ENCODE assay signal across 15 cellular contexts in genomic region chr1:16007671-16008341, GRCh38. TPM values are rescaled to one million over a fixed set of nuclear protein-coding genes. Genes with fewer than 3 reads are reported as not detected.
DNase-seq lines count a peak whose midpoint lies in the region; ATAC-seq and TF ChIP-seq lines count a peak whose summit lies in the region.
"Had no signal": no experiment of that assay in that cellular context is flagged by ENCODE, and none has a peak within 500 bp of the region (broad histone marks: within the 10 kb centered on the region; RNA-seq: fewer than 3 reads in every experiment).

No MANE protein-coding gene starts in this region.

- intact Hi-C loops in transverse colon (cut with DNase I; ENCODE audit: low total_unique reads), result loop anchor here (2.0 kb wide), 2 partner anchors 25 to 49 kb away; no protein-coding TSS in a partner anchor

- TF ChIP-seq POLR2A in transverse colon (IDR thresholded peaks at IDR 0.05), result no peak

- POLR2A ChIA-PET in WTC11 (lab: Charles Lee), result no interaction called here

- H3K4me3 ChIP-seq in BLaER1 (no peak overlapping the region), transverse colon (no peak overlapping the region)
- H3K4me3 ChIP-seq: GM23248 had no signal

- WGBS in transverse colon (ENCODE audit: low coverage in 1 of 2), 2 donors, result 70 to 76% methylated on average over 2 to 6 of the region's 6 CpGs

- H3K36me3 ChIP-seq in BLaER1 (no peaks in the 10 kb centered on the region), transverse colon (no peaks in the 10 kb centered on the region)

- H3K4me1 Mint-ChIP-seq in WTC11 (peaks cover 21% of the 10 kb centered on the region), glutamatergic neuron (ENCODE audit: low read depth, unreplicated experiment) (no peaks in the 10 kb centered on the region)

- TF ChIP-seq CTCF in WTC11 (IDR thresholded peaks at IDR 0.05) (no peak), glutamatergic neuron (IDR thresholded peaks at IDR 0.05; ENCODE audit: partially characterized antibody, unreplicated experiment) (no peak), transverse colon (IDR thresholded peaks at IDR 0.05) (no peak)

- no peak for ATAC-seq in WTC11
- no peak for ATAC-seq in HG02610 (IDR thresholded peaks at IDR 0.05; ENCODE audit: unreplicated experiment)

- no peak overlapping the region for H3K27ac ChIP-seq in BLaER1
- no peak overlapping the region for H3K27ac ChIP-seq in transverse colon
- H3K27ac ChIP-seq: GM23248 had no signal

- H3K27me3 Mint-ChIP-seq in WTC11 (ENCODE audit: low read depth) (no peaks in the 10 kb centered on the region), glutamatergic neuron (ENCODE audit: unreplicated experiment) (peaks cover 5% of the 10 kb centered on the region)

- H3K4me2 ChIP-seq in BLaER1, result peak overlapping the region; percentile 93

- DNase-seq in HT1080 (ENCODE audit: low read depth) (peak; percentile 32), WTC11 (ENCODE audit: low spot score) (no peak), glutamatergic neuron (no peak), NCI-H82 treated with DMSO at 0.1 percent for 48 hours (lab: John Stamatoyannopoulos, UW; ENCODE audit: unreplicated experiment) (no peak), transverse colon (no peak), mucosa of gallbladder (ENCODE audit: low spot score) (no peak)
- DNase-seq: DMS53, GF-D8 had no signal

- no peaks in the 10 kb centered on the region for H3K27me3 ChIP-seq in BLaER1
- H3K27me3 ChIP-seq in transverse colon, result no peaks in the 10 kb centered on the region

- H3K9ac ChIP-seq in BLaER1, result no peak overlapping the region
- H3K9ac ChIP-seq: GM23248 had no signal

- H3K36me3 Mint-ChIP-seq in WTC11 (no peaks in the 10 kb centered on the region), glutamatergic neuron (ENCODE audit: unreplicated experiment) (no peaks in the 10 kb centered on the region)
- H3K36me3 Mint-ChIP-seq: CD4-positive, CD25-positive, alpha-beta regulatory T cell had no signal

- H3K4me3 Mint-ChIP-seq in WTC11 (no peak overlapping the region), glutamatergic neuron (ENCODE audit: unreplicated experiment) (no peak overlapping the region)
- H3K4me3 Mint-ChIP-seq: CD4-positive, CD25-positive, alpha-beta regulatory T cell had no signal

- H3K4me1 ChIP-seq in BLaER1, result peaks cover 85% of the 10 kb centered on the region
- H3K4me1 ChIP-seq in transverse colon, result peaks cover 0 to 6% (median 5%) of the 10 kb centered on the region in 4 donors

- in situ Hi-C loops in transverse colon (cut with MboI; ENCODE audit: low pct_ligation_motif_present in 1 of 4, low pct_unique_long_range_greater_than_20kb in 1 of 4, low sequenced_read_pairs in 3 of 4), result no loop called here

- H4K20me1 ChIP-seq in BLaER1, result no peaks in the 10 kb centered on the region

- H3K9me3 Mint-ChIP-seq in WTC11 (no peaks in the 10 kb centered on the region), glutamatergic neuron (ENCODE audit: unreplicated experiment) (peaks cover 3% of the 10 kb centered on the region)
- H3K9me3 Mint-ChIP-seq: CD4-positive, CD25-positive, alpha-beta regulatory T cell had no signal

- CTCF ChIA-PET in WTC11 (lab: Charles Lee), result interaction anchor here (0.6 to 3.2 kb wide), 9 partner anchors 10 to 216 kb away, joined by 3 to 24 read pairs (median 7); partner anchors contain the start of gene HSPB7

- H3K27ac Mint-ChIP-seq in WTC11, result peak overlapping the region; percentile 6; the same call in 1 of the 2 replicates
- peak overlapping the region; percentile 2 for H3K27ac Mint-ChIP-seq in glutamatergic neuron (ENCODE audit: unreplicated experiment)
- H3K27ac Mint-ChIP-seq: CD4-positive, CD25-positive, alpha-beta regulatory T cell had no signal

- H3K9me3 ChIP-seq in BLaER1 (no peaks in the 10 kb centered on the region), transverse colon (no peaks in the 10 kb centered on the region)

- no peak for TF ChIP-seq EP300 in transverse colon (IDR thresholded peaks at IDR 0.05; ENCODE audit: low read depth)

TF ChIP-seq in WTC11, 78 proteins besides CTCF, POLR2A, EP300 and RAD21 (continues in another document):
- TF ChIP-seq PRRX2 (CRISPR knock-in tag; IDR thresholded peaks at IDR 0.05) (no peak), ZNF423 (CRISPR knock-in tag; IDR thresholded peaks at IDR 0.05) (no peak), ERG (CRISPR knock-in tag; IDR thresholded peaks at IDR 0.05) (no peak)
- TF ChIP-seq, protein P1, sequence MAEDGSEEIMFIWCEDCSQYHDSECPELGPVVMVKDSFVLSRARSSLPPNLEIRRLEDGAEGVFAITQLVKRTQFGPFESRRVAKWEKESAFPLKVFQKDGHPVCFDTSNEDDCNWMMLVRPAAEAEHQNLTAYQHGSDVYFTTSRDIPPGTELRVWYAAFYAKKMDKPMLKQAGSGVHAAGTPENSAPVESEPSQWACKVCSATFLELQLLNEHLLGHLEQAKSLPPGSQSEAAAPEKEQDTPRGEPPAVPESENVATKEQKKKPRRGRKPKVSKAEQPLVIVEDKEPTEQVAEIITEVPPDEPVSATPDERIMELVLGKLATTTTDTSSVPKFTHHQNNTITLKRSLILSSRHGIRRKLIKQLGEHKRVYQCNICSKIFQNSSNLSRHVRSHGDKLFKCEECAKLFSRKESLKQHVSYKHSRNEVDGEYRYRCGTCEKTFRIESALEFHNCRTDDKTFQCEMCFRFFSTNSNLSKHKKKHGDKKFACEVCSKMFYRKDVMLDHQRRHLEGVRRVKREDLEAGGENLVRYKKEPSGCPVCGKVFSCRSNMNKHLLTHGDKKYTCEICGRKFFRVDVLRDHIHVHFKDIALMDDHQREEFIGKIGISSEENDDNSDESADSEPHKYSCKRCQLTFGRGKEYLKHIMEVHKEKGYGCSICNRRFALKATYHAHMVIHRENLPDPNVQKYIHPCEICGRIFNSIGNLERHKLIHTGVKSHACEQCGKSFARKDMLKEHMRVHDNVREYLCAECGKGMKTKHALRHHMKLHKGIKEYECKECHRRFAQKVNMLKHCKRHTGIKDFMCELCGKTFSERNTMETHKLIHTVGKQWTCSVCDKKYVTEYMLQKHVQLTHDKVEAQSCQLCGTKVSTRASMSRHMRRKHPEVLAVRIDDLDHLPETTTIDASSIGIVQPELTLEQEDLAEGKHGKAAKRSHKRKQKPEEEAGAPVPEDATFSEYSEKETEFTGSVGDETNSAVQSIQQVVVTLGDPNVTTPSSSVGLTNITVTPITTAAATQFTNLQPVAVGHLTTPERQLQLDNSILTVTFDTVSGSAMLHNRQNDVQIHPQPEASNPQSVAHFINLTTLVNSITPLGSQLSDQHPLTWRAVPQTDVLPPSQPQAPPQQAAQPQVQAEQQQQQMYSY (CRISPR knock-in tag; IDR thresholded peaks at IDR 0.05), result no peak

RNA-seq across cellular contexts. Expression of gene SRARP, which starts 3.8 kb away (rescaled TPM):
- not detected in 2 replicates for total RNA-seq in HT1080 (2014; rRNA removed; shearing (Covaris generic))
- not detected in 2 replicates for polyA plus RNA-seq in HT1080 (2015; cell fraction: cytosol; rRNA removed)
- not detected in 2 replicates for polyA plus RNA-seq in HT1080 (2015; cell fraction: nucleus; rRNA removed)
- total RNA-seq in WTC11 (2021) (0.11 TPM in 1 of 3 replicates, not detected in the others), glutamatergic neuron (ENCODE audit: unreplicated experiment) (not detected), transverse colon (not detected), mucosa of gallbladder (not detected)
- total RNA-seq: CD4-positive, CD25-positive, alpha-beta regulatory T cell; GM23248; HT-29 had no signal
- polyA plus RNA-seq: AG04450; BJ; CD4-positive, CD25-positive, alpha-beta regulatory T cell; GM23248 had no signal

RNA-seq across cellular contexts. Expression of gene HSPB7, which starts 10.0 kb away (rescaled TPM):
- total RNA-seq in HT1080 (2014; rRNA removed; shearing (Covaris generic)), result not detected in 2 replicates
- polyA plus RNA-seq in HT1080 (2015; cell fraction: cytosol; rRNA removed), result not detected in 2 replicates
- polyA plus RNA-seq in HT1080 (2015; cell fraction: nucleus; rRNA removed), result not detected in 2 replicates
- total RNA-seq in WTC11 (2021), result 0.11 to 0.23 TPM (median 0.21 TPM) in 3 replicates
- not detected for total RNA-seq in glutamatergic neuron (ENCODE audit: unreplicated experiment)
- 10 to 100 TPM in 2 of 4 donors, 1 to 10 TPM in 2; 6.0 to 63.1 (median 9.2) TPM for total RNA-seq in transverse colon
- 187 TPM for total RNA-seq in mucosa of gallbladder
- total RNA-seq: CD4-positive, CD25-positive, alpha-beta regulatory T cell; HT-29 had no signal
- polyA plus RNA-seq: CD4-positive, CD25-positive, alpha-beta regulatory T cell had no signal

RNA-seq across cellular contexts. Expression of gene CLCNKA, which starts 14.0 kb away (rescaled TPM):
- total RNA-seq in HT1080 (2014; rRNA removed; shearing (Covaris generic)), result not detected in 2 replicates
- not detected in 2 replicates for polyA plus RNA-seq in HT1080 (2015; cell fraction: cytosol; rRNA removed)
- polyA plus RNA-seq in HT1080 (2015; cell fraction: nucleus; rRNA removed), result not detected in 2 replicates
- total RNA-seq in WTC11 (2021), result 1.5 to 2.7 TPM (median 2.7 TPM) in 3 replicates
- total RNA-seq in glutamatergic neuron (ENCODE audit: unreplicated experiment), result 0.34 TPM
- 10 to 100 TPM in 1 of 4 donors, under 1 TPM in 2, not detected in 1; 0.68 to 21.7 (median 0.79) TPM for total RNA-seq in transverse colon
- total RNA-seq in mucosa of gallbladder, result 0.32 TPM
- total RNA-seq: CD4-positive, CD25-positive, alpha-beta regulatory T cell; GM23248; HT-29 had no signal
- polyA plus RNA-seq: AG04450; CD4-positive, CD25-positive, alpha-beta regulatory T cell; GM23248 had no signal

RNA-seq across cellular contexts. Expression of gene ZBTB17, which starts 31.9 kb away (rescaled TPM):
- 40.0 and 52.2 TPM in 2 replicates for total RNA-seq in HT1080 (2014; rRNA removed; shearing (Covaris generic))
- 19.8 and 21.0 TPM in 2 replicates for polyA plus RNA-seq in HT1080 (2015; cell fraction: cytosol; rRNA removed)
- polyA plus RNA-seq in HT1080 (2015; cell fraction: nucleus; rRNA removed), result 71.9 and 78.5 TPM in 2 replicates
- total RNA-seq in WTC11 (2021) (27.6 to 32.0 TPM (median 27.9 TPM) in 3 replicates), glutamatergic neuron (ENCODE audit: unreplicated experiment) (86.9 TPM), transverse colon (100 to 1,000 TPM in 1 of 4 donors, 10 to 100 TPM in 3; 33.3 to 113 (median 50.5) TPM), mucosa of gallbladder (41.3 TPM)

RNA-seq across cellular contexts. Expression of gene CLCNKB, which starts 35.8 kb away (rescaled TPM):
- not detected in 2 replicates for total RNA-seq in HT1080 (2014; rRNA removed; shearing (Covaris generic))
- not detected in 2 replicates for polyA plus RNA-seq in HT1080 (2015; cell fraction: cytosol; rRNA removed)
- 0.22 TPM in 1 of 2 replicates, not detected in the other for polyA plus RNA-seq in HT1080 (2015; cell fraction: nucleus; rRNA removed)
- 1.8 to 3.1 TPM (median 2.5 TPM) in 3 replicates for total RNA-seq in WTC11 (2021)
- not detected for total RNA-seq in glutamatergic neuron (ENCODE audit: unreplicated experiment)
- 1 to 10 TPM in 1 of 4 donors, under 1 TPM in 1, not detected in 2; 0.48 to 1.1 TPM for total RNA-seq in transverse colon
- total RNA-seq in mucosa of gallbladder, result 0.63 TPM
- total RNA-seq: CD4-positive, CD25-positive, alpha-beta regulatory T cell; GM23248; HT-29 had no signal
- polyA plus RNA-seq: CD4-positive, CD25-positive, alpha-beta regulatory T cell; GM23248 had no signal
